8 cellular contexts compared by ENCODE assay signal in genomic region chr5:39072915-39073758, GRCh38. TPM values are rescaled to one million over a fixed set of nuclear protein-coding genes. Genes with fewer than 3 reads are reported as not detected.
DNase-seq lines count a peak whose midpoint lies in the region; ATAC-seq and TF ChIP-seq lines count a peak whose summit lies in the region.

No MANE protein-coding gene starts in this region.

- peaks cover 47% of the 10 kb centered on the region for H3K4me1 ChIP-seq in lower lobe of right lung

- no peaks in the 10 kb centered on the region for H3K27me3 ChIP-seq in lower lobe of right lung (ENCODE audit: low read depth)

- DNase-seq in A172 (ENCODE audit: low spot score) (peak; percentile 49), NCI-H345 (lab: John Stamatoyannopoulos, UW) (peak; percentile 31), ecto neural progenitor cell (ENCODE audit: low spot score) (peak; percentile 73), lower lobe of right lung (peak; percentile 63)
- peak; percentile 29 to 45 for DNase-seq in activated CD4-positive, alpha-beta T cell treated with anti-CD3 and anti-CD28 coated beads for 4 hours
- DNase-seq in stimulated activated CD4-positive, alpha-beta T cell treated with anti-CD3 and anti-CD28 coated beads, TNF-alpha, amount 100 ng/mL, for 4 hours (ENCODE audit: low read depth in 3 of 3), result peak; percentile 4 to 15 (median 14)

- no peaks in the 10 kb centered on the region for H3K36me3 ChIP-seq in lower lobe of right lung

- ATAC-seq in GM18517 (IDR thresholded peaks at IDR 0.05; ENCODE audit: unreplicated experiment) (peak; percentile 38), HG02981 (IDR thresholded peaks at IDR 0.05; ENCODE audit: unreplicated experiment) (peak; percentile 46), lower lobe of right lung (peak; percentile 24 to 31)

- H3K4me3 ChIP-seq in lower lobe of right lung, result peak overlapping the region; percentile 91

- no peak for TF ChIP-seq CTCF in lower lobe of right lung (IDR thresholded peaks at IDR 0.05)

- H3K9me3 ChIP-seq in lower lobe of right lung, result no peaks in the 10 kb centered on the region

- intact Hi-C loops in lower lobe of right lung (cut with DNase I), result no loop called here

- H3K27ac ChIP-seq in lower lobe of right lung, result peak overlapping the region; percentile 98

RNA-seq across cellular contexts. Expression of gene RICTOR, which starts 1.1 kb away (rescaled TPM):
- 18.7 and 21.0 TPM in 2 replicates for total RNA-seq in A172 (2014; rRNA removed; shearing (Covaris generic))
- 52.1 TPM for total RNA-seq in lower lobe of right lung

Comparison
In these comparisons a context has a peak if more than half of its experiments do, and no peak if none do; other contexts are left out.
1. Peak in every context shown above with its lines: DNase-seq, ATAC-seq, H3K4me3 ChIP-seq and H3K27ac ChIP-seq.
2. DNase-seq: peak in every context shown above with its lines; median percentile 73 in ecto neural progenitor cell; 63 in lower lobe of right lung; 49 in A172; 37 in activated CD4-positive, alpha-beta T cell treated with anti-CD3 and anti-CD28 coated beads for 4 hours; 31 in NCI-H345; 14 in stimulated activated CD4-positive, alpha-beta T cell treated with anti-CD3 and anti-CD28 coated beads, TNF-alpha, amount 100 ng/mL, for 4 hours.